In genomic region chr4:182699825-182700224, GRCh38 we compare ENCODE assay signal across 17 cellular contexts.
DNase-seq lines count a peak whose midpoint lies in the region; ATAC-seq and TF ChIP-seq lines count a peak whose summit lies in the region.
"Had no signal": no experiment of that assay in that cellular context is flagged by ENCODE, and none has a peak within 500 bp of the region (broad histone marks: within the 10 kb centered on the region; RNA-seq: fewer than 3 reads in every experiment).

No MANE protein-coding gene starts in this region.

- TF ChIP-seq CTCF in WTC11 (IDR thresholded peaks at IDR 0.05) (no peak), fibroblast of villous mesenchyme (IDR thresholded peaks at IDR 0.05; ENCODE audit: insufficient read depth, low read depth, low read length) (no peak), Peyer's patch (IDR thresholded peaks at IDR 0.05) (no peak)
- TF ChIP-seq CTCF in activated CD8-positive, alpha-beta T cell treated with anti-CD3 and anti-CD28 coated beads for 36 hours (IDR thresholded peaks at IDR 0.05) = no peak

- H3K27ac Mint-ChIP-seq in WTC11 = peak overlapping the region; percentile 36; the same call in 1 of the 2 replicates
- H3K27ac Mint-ChIP-seq in activated CD8-positive, alpha-beta T cell treated with anti-CD3 and anti-CD28 coated beads for 36 hours = no peak overlapping the region
- H3K27ac Mint-ChIP-seq: CD4-positive, alpha-beta T cell; HFFc6 had no signal

- CTCF ChIA-PET in WTC11 (lab: Charles Lee) = interaction anchor here (1.3 kb wide), 1 partner anchor 225 kb away, joined by 3 read pairs; no protein-coding TSS in a partner anchor
- CTCF ChIA-PET in activated CD8-positive, alpha-beta T cell treated with anti-CD3 and anti-CD28 coated beads for 36 hours (lab: Charles Lee) = no interaction called here

- DNase-seq in WTC11 (ENCODE audit: low spot score) = no peak
- peak; percentile 3 for DNase-seq in fibroblast of gingiva (ENCODE audit: low read depth)
- peak; percentile 7 for DNase-seq in fibroblast of villous mesenchyme (ENCODE audit: low read depth)
- DNase-seq in activated CD8-positive, alpha-beta T cell treated with anti-CD3 and anti-CD28 coated beads for 36 hours = no peak
- DNase-seq in Peyer's patch = no peak
- DNase-seq in NCI-H1105 treated with DMSO at 0.1 percent for 48 hours (lab: John Stamatoyannopoulos, UW) = no peak
- DNase-seq: ACHN; AML-193; Caco-2; CD4-positive, alpha-beta T cell; GOT3; H7; HFFc6 had no signal

- H3K4me1 Mint-ChIP-seq in WTC11 = peaks cover 39% of the 10 kb centered on the region
- no peaks in the 10 kb centered on the region for H3K4me1 Mint-ChIP-seq in activated CD8-positive, alpha-beta T cell treated with anti-CD3 and anti-CD28 coated beads for 36 hours (ENCODE audit: low read depth)

- H3K27ac ChIP-seq in HUES48 (ENCODE audit: low read depth, low read length) (no peak overlapping the region), Peyer's patch (no peak overlapping the region)
- H3K27ac ChIP-seq: C4-2B had no signal

- no peaks in the 10 kb centered on the region for H3K27me3 Mint-ChIP-seq in WTC11 (ENCODE audit: low read depth)
- peaks cover 6% of the 10 kb centered on the region for H3K27me3 Mint-ChIP-seq in activated CD8-positive, alpha-beta T cell treated with anti-CD3 and anti-CD28 coated beads for 36 hours

- no peaks in the 10 kb centered on the region for H3K27me3 ChIP-seq in HUES48 (ENCODE audit: control insufficient read depth, insufficient read depth, low read length)
- no peaks in the 10 kb centered on the region for H3K27me3 ChIP-seq in Peyer's patch

- peaks cover 9% of the 10 kb centered on the region; the same call in 1 of the 2 replicates for H3K36me3 Mint-ChIP-seq in WTC11
- H3K36me3 Mint-ChIP-seq in activated CD8-positive, alpha-beta T cell treated with anti-CD3 and anti-CD28 coated beads for 36 hours (ENCODE audit: low read depth) = no peaks in the 10 kb centered on the region

- H3K4me3 ChIP-seq in HUES48 (ENCODE audit: low read depth, low read length) (no peak overlapping the region), fibroblast of villous mesenchyme (ENCODE audit: low read depth, low read length) (no peak overlapping the region), Peyer's patch (no peak overlapping the region)

- POLR2A ChIA-PET in WTC11 (lab: Charles Lee) = no interaction called here
- POLR2A ChIA-PET in activated CD8-positive, alpha-beta T cell treated with anti-CD3 and anti-CD28 coated beads for 36 hours (lab: Charles Lee) = interaction anchor here (0.5 kb wide), 1 partner anchor 407 kb away, joined by 4 read pairs; no protein-coding TSS in a partner anchor

- no peak for TF ChIP-seq POLR2A in Peyer's patch (IDR thresholded peaks at IDR 0.05)

- H3K9me3 Mint-ChIP-seq in WTC11 = no peaks in the 10 kb centered on the region
- H3K9me3 Mint-ChIP-seq in activated CD8-positive, alpha-beta T cell treated with anti-CD3 and anti-CD28 coated beads for 36 hours = no peaks in the 10 kb centered on the region
- H3K9me3 Mint-ChIP-seq: CD4-positive, alpha-beta T cell; HFFc6 had no signal

- H3K4me1 ChIP-seq in HUES48 (ENCODE audit: control insufficient read depth, insufficient read depth, low read length) (peaks cover 32% of the 10 kb centered on the region), Peyer's patch (no peaks in the 10 kb centered on the region)
- H3K4me1 ChIP-seq: Caco-2 had no signal

- H3K4me3 Mint-ChIP-seq in WTC11 = no peak overlapping the region
- no peak overlapping the region for H3K4me3 Mint-ChIP-seq in activated CD8-positive, alpha-beta T cell treated with anti-CD3 and anti-CD28 coated beads for 36 hours
- H3K4me3 Mint-ChIP-seq: CD4-positive, alpha-beta T cell; HFFc6 had no signal

- H3K36me3 ChIP-seq in HUES48 (ENCODE audit: control insufficient read depth, insufficient read depth, low read length) = no peaks in the 10 kb centered on the region; the same call in 1 of the 2 replicates
- H3K36me3 ChIP-seq in Peyer's patch = no peaks in the 10 kb centered on the region

- H3K9ac ChIP-seq in HUES48 (ENCODE audit: low read depth, low read length) = 0 out of 2 replicates have a peak overlapping the region, but pooled peaks have one; percentile 8

- intact Hi-C loops in activated CD8-positive, alpha-beta T cell treated with anti-CD3 and anti-CD28 coated beads for 36 hours (cut with micrococcal nuclease) = no loop called here

- H3K9me3 ChIP-seq in HUES48 (ENCODE audit: control insufficient read depth, insufficient read depth, low read length) (no peaks in the 10 kb centered on the region), Peyer's patch (no peaks in the 10 kb centered on the region)
- H3K9me3 ChIP-seq: Caco-2 had no signal

- no peak for ATAC-seq in WTC11
- no peak for ATAC-seq in activated CD8-positive, alpha-beta T cell treated with anti-CD3 and anti-CD28 coated beads for 36 hours
- ATAC-seq: HCT116, HepG2 had no signal

TF ChIP-seq in WTC11, 78 proteins besides CTCF, POLR2A, EP300 and RAD21:
- no peak for TF ChIP-seq USF2 (CRISPR knock-in tag; IDR thresholded peaks at IDR 0.05)

Comparison
In these comparisons a context has a peak if more than half of its experiments do, and no peak if none do; other contexts are left out.
1. DNase-seq: peak in fibroblast of gingiva (single experiment) and fibroblast of villous mesenchyme (single experiment); none in WTC11 (single experiment), activated CD8-positive, alpha-beta T cell treated with anti-CD3 and anti-CD28 coated beads for 36 hours (single experiment), Peyer's patch (0 of 3) and NCI-H1105 treated with DMSO at 0.1 percent for 48 hours (single experiment).